Comparison of ENCODE assay signal across 10 cellular contexts in the genomic region with DNA sequence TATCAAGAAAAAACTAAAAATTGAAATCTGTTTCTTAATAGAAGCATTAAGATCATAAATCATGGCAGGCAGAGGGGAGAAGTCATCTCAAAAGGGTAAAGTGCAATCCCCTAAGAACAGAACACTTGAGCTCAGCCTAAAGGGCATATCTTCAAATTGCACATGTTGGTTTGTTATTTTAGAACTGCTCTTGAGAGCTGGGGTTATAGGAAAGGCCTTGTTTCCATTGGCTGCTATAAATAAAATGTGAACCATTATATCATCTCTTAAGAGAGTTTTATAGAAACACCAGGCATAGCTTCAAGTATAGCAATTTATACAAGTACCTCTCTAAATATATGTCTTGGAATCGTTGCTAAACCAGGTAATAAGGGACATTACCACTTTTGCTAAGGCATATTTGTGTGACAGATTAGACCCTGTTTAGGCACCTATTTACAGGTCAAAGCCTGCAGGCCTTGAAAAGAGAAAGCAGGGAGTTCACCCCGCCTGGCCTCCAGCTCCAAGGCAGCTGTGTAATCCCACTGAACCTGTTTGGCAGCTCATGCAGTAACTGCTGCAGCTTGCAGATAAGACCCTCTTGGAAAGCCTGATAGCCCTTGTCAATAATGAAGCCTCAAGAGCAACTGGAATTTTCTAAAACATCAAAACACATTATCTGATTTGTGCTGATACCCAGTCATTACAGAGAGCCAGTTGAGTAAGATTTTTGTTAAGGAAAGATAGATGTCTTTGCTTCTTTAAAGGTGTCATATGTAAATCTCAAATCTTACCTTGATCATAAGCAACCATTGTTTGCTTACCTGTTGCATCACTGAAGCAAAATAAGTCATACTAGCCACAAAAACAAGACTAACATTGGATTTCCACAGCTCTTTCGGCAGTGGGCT. TPM values are rescaled to one million over a fixed set of nuclear protein-coding genes. Genes with fewer than 3 reads are reported as not detected.
DNase-seq lines count a peak whose midpoint lies in the region; ATAC-seq and TF ChIP-seq lines count a peak whose summit lies in the region.
"Had no signal": no experiment of that assay in that cellular context is flagged by ENCODE, and none has a peak within 500 bp of the region (broad histone marks: within the 10 kb centered on the region; RNA-seq: fewer than 3 reads in every experiment).

No MANE protein-coding gene starts in this region.

- WGBS in right cardiac atrium, result 44% methylated on average over 3 of the region's 3 CpGs
- WGBS in smooth muscle cell (ENCODE audit: low lambda C conversion rate), result 37% methylated on average over 3 of the region's 3 CpGs

- H3K9ac ChIP-seq in smooth muscle cell (ENCODE audit: low read depth), result no peak overlapping the region

- TF ChIP-seq POLR2A in vagina (IDR thresholded peaks at IDR 0.05), result no peak

- peak overlapping the region; percentile 86 for H2AFZ ChIP-seq in smooth muscle cell (ENCODE audit: low read depth)

- H3K9me3 ChIP-seq in right cardiac atrium (ENCODE audit: control insufficient read depth, low read length) (no peaks in the 10 kb centered on the region), smooth muscle cell (replicated peaks; ENCODE audit: low read depth) (no peaks in the 10 kb centered on the region), vagina (no peaks in the 10 kb centered on the region)

- intact Hi-C loops in right cardiac atrium (cut with DNase I) (no loop called here), vagina (cut with DNase I) (no loop called here)

- H3K27ac ChIP-seq in right cardiac atrium (ENCODE audit: low read length), result peak overlapping the region; percentile 86
- H3K27ac ChIP-seq in smooth muscle cell (ENCODE audit: low read depth), result peak overlapping the region; percentile 72
- no peak overlapping the region for H3K27ac ChIP-seq in vagina

- TF ChIP-seq CTCF in smooth muscle cell (IDR thresholded peaks at IDR 0.05; ENCODE audit: borderline replicate concordance, insufficient read depth, poor library complexity, severe bottlenecking), result no peak
- no peak for TF ChIP-seq CTCF in vagina (IDR thresholded peaks at IDR 0.05)

- H3K27me3 ChIP-seq in right cardiac atrium (ENCODE audit: control insufficient read depth, insufficient read depth), result no peaks in the 10 kb centered on the region
- H3K27me3 ChIP-seq in smooth muscle cell (ENCODE audit: low read depth), result no peaks in the 10 kb centered on the region
- H3K27me3 ChIP-seq in vagina, result no peaks in the 10 kb centered on the region

- H3K4me3 ChIP-seq in right cardiac atrium (ENCODE audit: low read length) (no peak overlapping the region), smooth muscle cell (no peak overlapping the region), vagina (no peak overlapping the region)

- H3K36me3 ChIP-seq in smooth muscle cell (ENCODE audit: low read depth), result no peaks in the 10 kb centered on the region
- no peaks in the 10 kb centered on the region for H3K36me3 ChIP-seq in vagina

- H3K4me1 ChIP-seq in right cardiac atrium (ENCODE audit: control insufficient read depth, insufficient read depth, low read length), result peaks cover 2% of the 10 kb centered on the region
- peaks cover 26% of the 10 kb centered on the region for H3K4me1 ChIP-seq in smooth muscle cell (ENCODE audit: low read depth)
- peaks cover 11% of the 10 kb centered on the region for H3K4me1 ChIP-seq in vagina

- peak overlapping the region; percentile 76 for H3K4me2 ChIP-seq in smooth muscle cell

- no peaks in the 10 kb centered on the region for H3F3A ChIP-seq in smooth muscle cell (ENCODE audit: low read depth)

- no peaks in the 10 kb centered on the region for H3K79me2 ChIP-seq in smooth muscle cell (ENCODE audit: low read depth)

- peak; percentile 68 to 72 for ATAC-seq in right cardiac atrium

- DNase-seq in LoVo (ENCODE audit: low spot score) (peak; percentile 35), OCI-M1 (lab: John Stamatoyannopoulos, UW) (peak; percentile 94), right cardiac atrium (no peak), smooth muscle cell (lab: John Stamatoyannopoulos, UW; ENCODE audit: unreplicated experiment) (no peak), activated gamma-delta T cell treated with Interleukin-2 at 50 U/mL for 16 hours (no peak), vagina (ENCODE audit: extremely low spot score in 2 of 2) (no peak)
- DNase-seq in activated CD8-positive, alpha-beta memory T cell treated with anti-CD3 and anti-CD28 coated beads, Interleukin-2, amount 50 U/mL, for 48 hours, result no peak
- DNase-seq: GF-D8, naive B cell, SIG-M5 had no signal

- no peaks in the 10 kb centered on the region for H4K20me1 ChIP-seq in smooth muscle cell (ENCODE audit: low read depth)

RNA-seq across cellular contexts. Expression of gene SYDE2, which starts 24.2 kb away (rescaled TPM):
- 10 to 100 TPM; 14.9 to 19.6 (median 15.6) TPM for total RNA-seq in right cardiac atrium
- polyA plus RNA-seq in right cardiac atrium, result 2.8 TPM
- 9.1 and 9.8 TPM in 2 replicates for total RNA-seq in smooth muscle cell
- polyA plus RNA-seq in smooth muscle cell, result 4.6 and 4.9 TPM in 2 replicates
- 4.7 TPM for total RNA-seq in vagina

RNA-seq across cellular contexts. Expression of gene C1orf52, which starts 34.5 kb away (rescaled TPM):
- 10 to 100 TPM; 15.8 to 20.1 (median 17.9) TPM for total RNA-seq in right cardiac atrium
- 15.0 TPM for polyA plus RNA-seq in right cardiac atrium
- 30.7 and 39.4 TPM in 2 replicates for total RNA-seq in smooth muscle cell
- 45.0 and 46.4 TPM in 2 replicates for polyA plus RNA-seq in smooth muscle cell
- 13.0 TPM for total RNA-seq in vagina

RNA-seq across cellular contexts. Expression of gene BCL10, which starts 51.5 kb away (rescaled TPM):
- total RNA-seq in right cardiac atrium (10 to 100 TPM in 3 of 4 donors, 1 to 10 TPM in 1; 8.6 to 11.7 (median 10.9) TPM), smooth muscle cell (34.3 and 41.4 TPM in 2 replicates), vagina (12.3 TPM)
- polyA plus RNA-seq in right cardiac atrium (5.7 TPM), smooth muscle cell (21.4 and 27.2 TPM in 2 replicates)

Comparison
In these comparisons a context has a peak if more than half of its experiments do, and no peak if none do; other contexts are left out.
1. DNase-seq: peak in LoVo (single experiment) and OCI-M1 (single experiment); none in right cardiac atrium (0 of 3), smooth muscle cell (single experiment), activated CD8-positive, alpha-beta memory T cell treated with anti-CD3 and anti-CD28 coated beads, Interleukin-2, amount 50 U/mL, for 48 hours (single experiment), activated gamma-delta T cell treated with Interleukin-2 at 50 U/mL for 16 hours (single experiment) and vagina (0 of 2).